ENCODE assay signal across 28 cellular contexts in genomic region chr6:78593898-78594666, GRCh38.
A peak's percentile ranks its signal among the peaks of the same experiment; 100 is the strongest.
DNase-seq lines count a peak whose midpoint lies in the region; ATAC-seq, FAIRE-seq and TF ChIP-seq lines count a peak whose summit lies in the region.
"Had no signal": no experiment of that assay in that cellular context is flagged by ENCODE, and none has a peak within 500 bp of the region (broad histone marks: within the 10 kb centered on the region; RNA-seq: fewer than 3 reads in every experiment).

No MANE protein-coding gene starts in this region.

- peaks cover 5 to 17% (median 10%) of the 10 kb centered on the region in 6 donors for H3K9me3 Mint-ChIP-seq in immature natural killer cell

- no peak overlapping the region for H3K4me2 ChIP-seq in keratinocyte (ENCODE audit: control insufficient read depth, extremely low read depth, insufficient read depth, low read depth, low read length)
- H3K4me2 ChIP-seq: A549; BLaER1 treated with 17β-estradiol and CSF1 and Interleukin-3, amounts not matched to agents 10 nM and 100 nM; KMS-11 had no signal

- 83% methylated on average over 5 of the region's 5 CpGs for WGBS in right cardiac atrium

- ATAC-seq in GM19395 (IDR thresholded peaks at IDR 0.05; ENCODE audit: unreplicated experiment) (no peak), right cardiac atrium (no peak)
- ATAC-seq: A549 had no signal

- H3K4me3 ChIP-seq in keratinocyte (ENCODE audit: control insufficient read depth in 2 of 3, extremely low read depth in 1 of 3, insufficient read depth in 2 of 3, low read depth in 1 of 3, low read length in 3 of 3) (no peak overlapping the region), right cardiac atrium (ENCODE audit: low read length) (no peak overlapping the region)
- H3K4me3 ChIP-seq: A549; BLaER1 treated with 17β-estradiol and CSF1 and Interleukin-3, amounts not matched to agents 10 nM and 100 nM; Peyer's patch; SJSA1 had no signal

- H3K4me1 ChIP-seq in keratinocyte (ENCODE audit: control insufficient read depth, extremely low read depth, insufficient read depth, low read length), result peaks cover 16% of the 10 kb centered on the region
- H3K4me1 ChIP-seq in right cardiac atrium (ENCODE audit: control insufficient read depth, insufficient read depth, low read length), result no peaks in the 10 kb centered on the region
- H3K4me1 ChIP-seq: BLaER1 treated with 17β-estradiol and CSF1 and Interleukin-3, amounts not matched to agents 10 nM and 100 nM; Peyer's patch had no signal

- dilution Hi-C loops in keratinocyte (cut with MboI; ENCODE audit: extremely low pct_ligation_motif_present, low sequenced_read_pairs), result no loop called here

- H3K9ac ChIP-seq in keratinocyte (ENCODE audit: control insufficient read depth, extremely low read depth, insufficient read depth, low read length), result no peak overlapping the region
- H3K9ac ChIP-seq: BLaER1 treated with 17β-estradiol and CSF1 and Interleukin-3, amounts not matched to agents 10 nM and 100 nM; KMS-11 had no signal

- DNase-seq in ELR (ENCODE audit: low read depth), result peak; percentile 77
- DNase-seq in HT1080 (ENCODE audit: low read depth), result peak; percentile 58
- peak; percentile 39 for DNase-seq in RPMI7951 (ENCODE audit: low read depth)
- no peak for DNase-seq in keratinocyte (ENCODE audit: low read depth, low spot score)
- DNase-seq in right cardiac atrium, result no peak
- no peak for DNase-seq in SIG-M5 treated with dmso at 0.1 percent for 504 hours (lab: John Stamatoyannopoulos, UW; ENCODE audit: unreplicated experiment)
- no peak for DNase-seq in immature natural killer cell
- DNase-seq: AML-193; CD4-positive, alpha-beta memory T cell; COR-L47; DND-41; NCI-H1048; NCI-H1417 treated with DMSO at 0.1 percent for 48 hours; NCI-H1694 treated with DMSO at 0.1 percent for 48 hours; NCI-H2081; NCI-H2171; NCI-H226; NCI-H510A; NCI-H69; Peyer's patch; T-helper 2 cell had no signal

- intact Hi-C loops in right cardiac atrium (cut with DNase I), result no loop called here

- H3K4me1 Mint-ChIP-seq in immature natural killer cell, result no peaks in the 10 kb centered on the region
- H3K4me1 Mint-ChIP-seq: CD4-positive, alpha-beta memory T cell; IgD-negative memory B cell had no signal

- no peaks in the 10 kb centered on the region for H3K27me3 ChIP-seq in keratinocyte (ENCODE audit: control insufficient read depth, extremely low read depth, insufficient read depth, low read length)
- no peaks in the 10 kb centered on the region for H3K27me3 ChIP-seq in right cardiac atrium (ENCODE audit: control insufficient read depth, insufficient read depth)
- H3K27me3 ChIP-seq: BLaER1 treated with 17β-estradiol and CSF1 and Interleukin-3, amounts not matched to agents 10 nM and 100 nM; Peyer's patch; SJSA1 had no signal

- H3K4me3 Mint-ChIP-seq in immature natural killer cell, result no peak overlapping the region
- H3K4me3 Mint-ChIP-seq: CD4-positive, alpha-beta memory T cell; IgD-negative memory B cell had no signal

- no peaks in the 10 kb centered on the region for H3K36me3 ChIP-seq in keratinocyte (ENCODE audit: control insufficient read depth in 2 of 2, extremely low read depth in 1 of 2, insufficient read depth in 2 of 2, low read length in 2 of 2)
- H3K36me3 ChIP-seq: BLaER1 treated with 17β-estradiol and CSF1 and Interleukin-3, amounts not matched to agents 10 nM and 100 nM; Peyer's patch had no signal

- H2AFZ ChIP-seq in keratinocyte (ENCODE audit: control insufficient read depth, low read length), result peak overlapping the region; percentile 32

- no peak for TF ChIP-seq CTCF in keratinocyte (optimal IDR thresholded peaks at IDR 0.05 in 1 of 3, IDR thresholded peaks at IDR 0.05 in 1 of 3, conservative IDR thresholded peaks at IDR 0.05 in 1 of 3; ENCODE audit: extremely low read depth in 1 of 3, insufficient read depth in 2 of 3, low read length in 3 of 3)

- no peaks in the 10 kb centered on the region for H3K79me2 ChIP-seq in keratinocyte (ENCODE audit: control insufficient read depth, insufficient read depth, low read length)

- no peaks in the 10 kb centered on the region for H4K20me1 ChIP-seq in keratinocyte (ENCODE audit: control insufficient read depth, extremely low read depth, insufficient read depth, low read length)
- H4K20me1 ChIP-seq: BLaER1 treated with 17β-estradiol and CSF1 and Interleukin-3, amounts not matched to agents 10 nM and 100 nM had no signal

- H3K36me3 Mint-ChIP-seq in immature natural killer cell, result no peaks in the 10 kb centered on the region
- H3K36me3 Mint-ChIP-seq: CD4-positive, alpha-beta memory T cell; IgD-negative memory B cell had no signal

- peak; percentile 60 for FAIRE-seq in keratinocyte (lab: Jason Lieb, UNC)
- FAIRE-seq: A549, G401.6 had no signal

- peaks cover 0 to 2% (median 0%) of the 10 kb centered on the region in 3 donors for H3K27me3 Mint-ChIP-seq in immature natural killer cell (ENCODE audit: low read depth in 3 of 3)
- H3K27me3 Mint-ChIP-seq: IgD-negative memory B cell had no signal

- H3K27ac ChIP-seq in keratinocyte (ENCODE audit: control insufficient read depth, insufficient read depth, low read length) (no peak overlapping the region), right cardiac atrium (ENCODE audit: low read length) (no peak overlapping the region)
- H3K27ac ChIP-seq: A549; BLaER1 treated with 17β-estradiol and CSF1 and Interleukin-3, amounts not matched to agents 10 nM and 100 nM; KMS-11; Peyer's patch; SJSA1 had no signal

- no peak overlapping the region for H3K27ac Mint-ChIP-seq in immature natural killer cell
- H3K27ac Mint-ChIP-seq: CD4-positive, alpha-beta memory T cell; IgD-negative memory B cell had no signal

- no peaks in the 10 kb centered on the region for H3K9me1 ChIP-seq in keratinocyte (ENCODE audit: control insufficient read depth, extremely low read depth, insufficient read depth, low read length)

- H3K9me3 ChIP-seq in keratinocyte (ENCODE audit: control insufficient read depth, low read depth, low read length), result peaks cover 4% of the 10 kb centered on the region
- no peaks in the 10 kb centered on the region for H3K9me3 ChIP-seq in right cardiac atrium (ENCODE audit: control insufficient read depth, low read length)
- H3K9me3 ChIP-seq: A549; BLaER1 treated with 17β-estradiol and CSF1 and Interleukin-3, amounts not matched to agents 10 nM and 100 nM; Peyer's patch; SJSA1 had no signal

Comparison
In these comparisons a context has a peak if more than half of its experiments do, and no peak if none do; other contexts are left out.
1. DNase-seq: peak in ELR (single experiment), HT1080 (single experiment) and RPMI7951 (single experiment); none in keratinocyte (single experiment), right cardiac atrium (0 of 3), SIG-M5 treated with dmso at 0.1 percent for 504 hours (single experiment) and immature natural killer cell (0 of 3).